8 cellular contexts compared by ENCODE assay signal in genomic region chr7:2553831-2554581, GRCh38. TPM values are rescaled to one million over a fixed set of nuclear protein-coding genes. Genes with fewer than 3 reads are reported as not detected.
DNase-seq lines count a peak whose midpoint lies in the region; ATAC-seq, FAIRE-seq and TF ChIP-seq lines count a peak whose summit lies in the region.

No MANE protein-coding gene starts in this region.

- peaks cover 6% of the 10 kb centered on the region; the same call in 1 of the 2 replicates for H4K20me1 ChIP-seq in IMR-90 (ENCODE audit: insufficient read depth, low read length)

- H3K4me2 ChIP-seq in IMR-90 (ENCODE audit: low read depth, low read length), result peak overlapping the region; percentile 92

- TF ChIP-seq POLR2A in IMR-90 (IDR thresholded peaks at IDR 0.05; ENCODE audit: low read depth, low read length), result no peak

- no peak for FAIRE-seq in bronchial epithelial cell (lab: Jason Lieb, UNC)
- no peak for FAIRE-seq in HTR-8/SVneo (lab: Jason Lieb, UNC)

- peak overlapping the region; percentile 48; the same call in 1 of the 2 replicates for H3K14ac ChIP-seq in IMR-90 (replicated peaks; ENCODE audit: low read depth, low read length)

- TF ChIP-seq RAD21 in IMR-90 (IDR thresholded peaks at IDR 0.05; ENCODE audit: low read length), result no peak

- ATAC-seq in IMR-90 (ENCODE audit: low read depth) (no peak), HG03159 (IDR thresholded peaks at IDR 0.05; ENCODE audit: unreplicated experiment) (no peak)

- peak overlapping the region; percentile 46 for H2AFZ ChIP-seq in IMR-90 (replicated peaks; ENCODE audit: low read length, poor library complexity)

- in situ Hi-C loops in IMR-90 (cut with MboI; ENCODE audit: low sequenced_read_pairs), result no loop called here

- peak overlapping the region; percentile 7 for H2AK9ac ChIP-seq in IMR-90 (replicated peaks; ENCODE audit: low read depth, low read length, poor library complexity)

- no peak overlapping the region for H3K18ac ChIP-seq in IMR-90 (ENCODE audit: low read depth, low read length)

- H3K4me1 ChIP-seq in IMR-90 (ENCODE audit: control insufficient read depth, insufficient read depth, low read length) (peaks cover 7% of the 10 kb centered on the region), muscle layer of duodenum (ENCODE audit: control insufficient read depth in 1 of 2, insufficient read depth in 2 of 2, low read length in 2 of 2) (peaks cover 9 to 28% of the 10 kb centered on the region in 2 donors)

- H2BK15ac ChIP-seq in IMR-90 (ENCODE audit: low read depth, low read length), result no peak overlapping the region

- peaks cover 13 to 32% of the 10 kb centered on the region in 2 experiments for H3K79me1 ChIP-seq in IMR-90 (ENCODE audit: low read depth in 1 of 2, low read length in 2 of 2)

- H4K5ac ChIP-seq in IMR-90 (ENCODE audit: low read depth, low read length), result no peak overlapping the region

- intact Hi-C loops in IMR-90 (cut with micrococcal nuclease), result no loop called here

- BruUV-seq in IMR-90 (replicated peaks; lab: Mats Ljungman, UMichigan), result no TSS peak

- TF ChIP-seq CTCF in AG09309 (IDR thresholded peaks at IDR 0.05; ENCODE audit: control insufficient read depth, insufficient read depth, low read depth, low read length, missing control alignments) (no peak), IMR-90 (conservative IDR thresholded peaks at IDR 0.05; ENCODE audit: low read depth, low read length) (no peak), bronchial epithelial cell (IDR thresholded peaks at IDR 0.05; ENCODE audit: insufficient read depth, low read length, severe bottlenecking) (no peak)

- H2BK20ac ChIP-seq in IMR-90 (ENCODE audit: low read depth, low read length), result no peak overlapping the region

- no peak overlapping the region for H4K8ac ChIP-seq in IMR-90 (ENCODE audit: low read depth in 2 of 2, low read length in 2 of 2)

- DNase-seq in AG09309 (ENCODE audit: low read depth) (no peak), IMR-90 (no peak), bronchial epithelial cell (ENCODE audit: low read depth) (peak; percentile 62), NCI-H1436 (lab: John Stamatoyannopoulos, UW) (no peak), NCI-H2171 treated with DMSO at 0.1 percent for 48 hours (lab: John Stamatoyannopoulos, UW) (no peak), HTR-8/SVneo (ENCODE audit: insufficient read length, low spot score) (no peak)

- POLR2A ChIA-PET in IMR-90 (lab: Charles Lee; ENCODE audit: unreplicated experiment), result interaction anchor here (0.6 kb wide), 1 partner anchor 127 kb away, joined by 6 read pairs; no protein-coding TSS in a partner anchor

- no peak overlapping the region for H3K27ac ChIP-seq in IMR-90 (ENCODE audit: insufficient read depth, low read length)
- no peak overlapping the region for H3K27ac ChIP-seq in muscle layer of duodenum (ENCODE audit: low read length)

- no peak overlapping the region for H2BK120ac ChIP-seq in IMR-90 (ENCODE audit: low read depth, low read length)

- H2AK5ac ChIP-seq in IMR-90 (ENCODE audit: low read depth, low read length), result 0 out of 2 replicates have a peak overlapping the region, but pooled peaks have one; percentile 24

- peak overlapping the region; percentile 15; the same call in 1 of the 2 replicates for H3K56ac ChIP-seq in IMR-90 (ENCODE audit: extremely low read depth, insufficient read depth, low read length)

- no peak overlapping the region for H4K91ac ChIP-seq in IMR-90 (ENCODE audit: insufficient read depth, low read depth, low read length)

- H3K4ac ChIP-seq in IMR-90 (ENCODE audit: low read depth, low read length), result no peak overlapping the region

- H3K9me1 ChIP-seq in IMR-90 (ENCODE audit: insufficient read depth, low read length), result peaks cover 8% of the 10 kb centered on the region; the same call in 1 of the 2 replicates

- H3K4me3 ChIP-seq in AG09309 (ENCODE audit: control insufficient read depth, low read depth, low read length) (peak overlapping the region; percentile 48), IMR-90 (ENCODE audit: insufficient read depth, low read depth, low read length) (no peak overlapping the region), bronchial epithelial cell (ENCODE audit: low read depth, low read length) (peak overlapping the region; percentile 80), muscle layer of duodenum (ENCODE audit: low read depth in 1 of 2, low read length in 2 of 2) (peak overlapping the region; percentile 72 to 82)

- CTCF ChIA-PET in IMR-90 (lab: Yijun Ruan, JAX), result no interaction called here

- H3K23ac ChIP-seq in IMR-90 (ENCODE audit: low read depth, low read length), result peak overlapping the region; percentile 51

- H3K36me3 ChIP-seq in IMR-90 (ENCODE audit: control insufficient read depth, insufficient read depth, low read length), result peaks cover 5% of the 10 kb centered on the region
- H3K36me3 ChIP-seq in bronchial epithelial cell (ENCODE audit: control insufficient read depth, insufficient read depth, low read length), result peaks cover 2% of the 10 kb centered on the region
- H3K36me3 ChIP-seq in muscle layer of duodenum (ENCODE audit: control insufficient read depth in 1 of 2, insufficient read depth in 2 of 2, low read length in 2 of 2), result peaks cover 3% of the 10 kb centered on the region in 2 donors

- 67% methylated on average over 7 of the region's 16 CpGs; no CpG with 5 or more reads in 1 of the 2 experiments for WGBS in IMR-90 (ENCODE audit: extremely low coverage in 2 of 2, insufficient read length in 1 of 2), 2 experiments

- H3K9me3 ChIP-seq in IMR-90 (ENCODE audit: control insufficient read depth, insufficient read depth, low read length) (no peaks in the 10 kb centered on the region), muscle layer of duodenum (ENCODE audit: control insufficient read depth in 1 of 2, low read length in 2 of 2) (no peaks in the 10 kb centered on the region)

- H3K27me3 ChIP-seq in IMR-90 (ENCODE audit: control insufficient read depth, insufficient read depth, low read length), result no peaks in the 10 kb centered on the region
- H3K27me3 ChIP-seq in bronchial epithelial cell (ENCODE audit: control insufficient read depth, insufficient read depth, low read length), result no peaks in the 10 kb centered on the region
- H3K27me3 ChIP-seq in muscle layer of duodenum (ENCODE audit: low read depth, low read length), result no peaks in the 10 kb centered on the region

- peak overlapping the region; percentile 99 for H3K9ac ChIP-seq in IMR-90 (ENCODE audit: low read depth, low read length)

- dilution Hi-C loops in IMR-90 (cut with HindIII; ENCODE audit: low sequenced_read_pairs, unreplicated experiment), result no loop called here

- no peak overlapping the region for H2BK5ac ChIP-seq in IMR-90 (ENCODE audit: low read depth, low read length, poor library complexity, severe bottlenecking)

TF ChIP-seq in IMR-90, 13 proteins besides CTCF, POLR2A, EP300 and RAD21:
- no peak for TF ChIP-seq MXI1 (IDR thresholded peaks at IDR 0.05; ENCODE audit: borderline replicate concordance, low read depth, low read length)
- no peak for TF ChIP-seq NFE2L2 (IDR thresholded peaks at IDR 0.05; ENCODE audit: low read depth, low read length)
- no peak for TF ChIP-seq FOS (IDR thresholded peaks at IDR 0.05; ENCODE audit: low read depth, low read length)
- no peak for TF ChIP-seq BHLHE40 (IDR thresholded peaks at IDR 0.05; ENCODE audit: low read depth, low read length)
- no peak for TF ChIP-seq SMC3 (IDR thresholded peaks at IDR 0.05; ENCODE audit: low read depth, low read length)
- TF ChIP-seq RFX5 (IDR thresholded peaks at IDR 0.05; ENCODE audit: low read depth, low read length), result no peak
- no peak for TF ChIP-seq CHD1 (IDR thresholded peaks at IDR 0.05; ENCODE audit: low read depth, low read length)
- TF ChIP-seq MAFK (IDR thresholded peaks at IDR 0.05; ENCODE audit: low read depth, low read length), result no peak
- no peak for TF ChIP-seq MAZ (IDR thresholded peaks at IDR 0.05; ENCODE audit: borderline replicate concordance, low read depth, low read length)

RNA-seq across cellular contexts. Expression of gene BRAT1, which starts 1.3 kb away (rescaled TPM):
- total RNA-seq in IMR-90 (2012; rRNA removed) (5.8 and 6.8 TPM in 2 replicates), bronchial epithelial cell (12.1 and 13.3 TPM in 2 replicates)
- 21.9 and 27.5 TPM in 2 replicates for polyA plus RNA-seq in IMR-90 (2012; rRNA removed)
- polyA plus RNA-seq in IMR-90 (2012; cell fraction: cytosol; rRNA removed), result 19.5 and 22.3 TPM in 2 replicates
- 62.8 and 177 TPM in 2 replicates for polyA plus RNA-seq in IMR-90 (2012; cell fraction: nucleus; rRNA removed; ENCODE audit: low replicate concordance)

RNA-seq across cellular contexts. Expression of gene IQCE, which starts 4.8 kb away (rescaled TPM):
- total RNA-seq in IMR-90 (2012; rRNA removed), result 5.0 and 6.7 TPM in 2 replicates
- polyA plus RNA-seq in IMR-90 (2012; rRNA removed), result 6.3 and 8.1 TPM in 2 replicates
- polyA plus RNA-seq in IMR-90 (2012; cell fraction: cytosol; rRNA removed), result 3.9 and 16.6 TPM in 2 replicates
- 15.9 and 17.4 TPM in 2 replicates for polyA plus RNA-seq in IMR-90 (2012; cell fraction: nucleus; rRNA removed; ENCODE audit: low replicate concordance)
- 6.3 and 6.9 TPM in 2 replicates for total RNA-seq in bronchial epithelial cell

RNA-seq across cellular contexts. Expression of gene LFNG, which starts 34.4 kb away (rescaled TPM):
- 1.4 and 1.8 TPM in 2 replicates for total RNA-seq in IMR-90 (2012; rRNA removed)
- 5.1 and 5.3 TPM in 2 replicates for polyA plus RNA-seq in IMR-90 (2012; rRNA removed)
- polyA plus RNA-seq in IMR-90 (2012; cell fraction: cytosol; rRNA removed), result 3.8 and 5.3 TPM in 2 replicates
- 11.2 and 22.5 TPM in 2 replicates for polyA plus RNA-seq in IMR-90 (2012; cell fraction: nucleus; rRNA removed; ENCODE audit: low replicate concordance)
- 4.5 and 6.8 TPM in 2 replicates for total RNA-seq in bronchial epithelial cell
